ENCODE assay signal across 17 cellular contexts in the genomic region with DNA sequence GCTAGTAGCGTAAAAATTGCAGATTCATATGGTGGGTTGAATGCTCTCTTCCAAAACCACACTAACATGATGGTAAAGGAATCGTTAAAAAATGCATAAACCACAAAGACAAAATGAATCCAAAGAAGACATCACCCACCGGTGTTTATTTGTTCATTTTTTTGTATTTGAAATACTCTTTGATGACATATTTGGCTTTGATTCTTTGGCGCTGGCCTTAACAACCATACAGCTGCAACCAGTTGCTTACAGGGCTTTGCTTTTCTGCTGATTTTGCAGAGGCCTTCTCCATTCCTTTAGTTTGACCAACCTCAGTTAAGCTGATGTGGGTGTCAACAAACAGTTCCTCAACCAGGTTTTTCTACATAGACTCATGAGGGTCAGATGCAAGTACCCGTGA.
A peak's percentile ranks its signal among the peaks of the same experiment; 100 is the strongest.
DNase-seq lines count a peak whose midpoint lies in the region; ATAC-seq and TF ChIP-seq lines count a peak whose summit lies in the region.
"Had no signal": no experiment of that assay in that cellular context is flagged by ENCODE, and none has a peak within 500 bp of the region (broad histone marks: within the 10 kb centered on the region; RNA-seq: fewer than 3 reads in every experiment).

No MANE protein-coding gene starts in this region.

- no peak for ATAC-seq in GM21576 (IDR thresholded peaks at IDR 0.05; ENCODE audit: unreplicated experiment)
- ATAC-seq: A549, GM12878, GM23338 had no signal

- TF ChIP-seq CTCF in AG04450 (IDR thresholded peaks at IDR 0.05; ENCODE audit: low read depth, low read length): no peak
- TF ChIP-seq CTCF in choroid plexus epithelial cell (conservative IDR thresholded peaks at IDR 0.05; ENCODE audit: low read depth, low read length): no peak

- H3K4me1 ChIP-seq in SJSA1 (replicated peaks): peaks cover 55% of the 10 kb centered on the region
- H3K4me1 ChIP-seq: A549, BLaER1 had no signal

- CTCF ChIA-PET in AG04450 (lab: Charles Lee): interaction anchor here (1.0 to 1.3 kb wide), 2 partner anchors 11 to 100 kb away, joined by 3 read pairs; no protein-coding TSS in a partner anchor

- H3K9me3 ChIP-seq in AG04450 (ENCODE audit: control insufficient read depth, insufficient read depth, low read length) (no peaks in the 10 kb centered on the region), SJSA1 (replicated peaks) (no peaks in the 10 kb centered on the region)
- H3K9me3 ChIP-seq: A549, BLaER1 had no signal

- no peaks in the 10 kb centered on the region for H3K36me3 ChIP-seq in SJSA1
- H3K36me3 ChIP-seq: BLaER1 had no signal

- peak; percentile 79 for DNase-seq in AG04450 (ENCODE audit: low read depth, low spot score)
- peak in 1 of 2 experiments; percentile 62 for DNase-seq in SJSA1 (ENCODE audit: low read depth in 1 of 2, low spot score in 2 of 2)
- DNase-seq in choroid plexus epithelial cell (ENCODE audit: low read depth): peak; percentile 18
- DNase-seq in iris pigment epithelial cell (ENCODE audit: low read depth): peak; percentile 21
- DNase-seq in NCI-H2171 (lab: John Stamatoyannopoulos, UW): no peak
- no peak for DNase-seq in NCI-H1694 treated with DMSO at 0.1 percent for 48 hours (lab: John Stamatoyannopoulos, UW)
- DNase-seq in KG1 (lab: John Stamatoyannopoulos, UW): no peak
- DNase-seq: CD4-positive, alpha-beta memory T cell; DMS153; DMS79; HCEC 1CT had no signal

- H3K27ac ChIP-seq in AG04450 (ENCODE audit: low read depth, low read length) (peak overlapping the region; percentile 21), SJSA1 (peak overlapping the region; percentile 43)
- H3K27ac ChIP-seq: 22Rv1, A549, BLaER1 had no signal

- H3K4me3 ChIP-seq in AG04450 (ENCODE audit: low read depth, low read length): no peak overlapping the region
- no peak overlapping the region for H3K4me3 ChIP-seq in SJSA1
- no peak overlapping the region for H3K4me3 ChIP-seq in choroid plexus epithelial cell (ENCODE audit: low read depth, low read length)
- H3K4me3 ChIP-seq: A549, BLaER1, GM12878, GM23338 had no signal

- H3K27me3 ChIP-seq in AG04450 (ENCODE audit: control insufficient read depth, insufficient read depth, low read length) (no peaks in the 10 kb centered on the region), SJSA1 (replicated peaks) (no peaks in the 10 kb centered on the region)
- H3K27me3 ChIP-seq: BLaER1 had no signal

- POLR2A ChIA-PET in AG04450 (lab: Yijun Ruan, JAX): no interaction called here

Comparison
In these comparisons a context has a peak if more than half of its experiments do, and no peak if none do; other contexts are left out.
1. DNase-seq: peak in AG04450 (single experiment), choroid plexus epithelial cell (single experiment) and iris pigment epithelial cell (single experiment); none in NCI-H2171 (single experiment), NCI-H1694 treated with DMSO at 0.1 percent for 48 hours (single experiment) and KG1 (single experiment).